In genomic region chr3:85760342-85760741, GRCh38 we compare ENCODE assay signal across 15 cellular contexts.
DNase-seq lines count a peak whose midpoint lies in the region; ATAC-seq, FAIRE-seq and TF ChIP-seq lines count a peak whose summit lies in the region.
"Had no signal": no experiment of that assay in that cellular context is flagged by ENCODE, and none has a peak within 500 bp of the region (broad histone marks: within the 10 kb centered on the region; RNA-seq: fewer than 3 reads in every experiment).

No MANE protein-coding gene starts in this region.

- FAIRE-seq in A549 (lab: Jason Lieb, UNC): no peak
- FAIRE-seq: GM12891, HTR-8/SVneo had no signal

- no peak for ATAC-seq in A549
- ATAC-seq in RWPE2 (ENCODE audit: low read depth): peak; percentile 90

- peaks cover 6% of the 10 kb centered on the region; the same call in 1 of the 3 replicates for H3K9me3 ChIP-seq in A549
- no peaks in the 10 kb centered on the region for H3K9me3 ChIP-seq in RWPE2 (ENCODE audit: severe bottlenecking)
- H3K9me3 ChIP-seq: HAP-1 had no signal

- TF ChIP-seq RAD21 in A549 (conservative IDR thresholded peaks at IDR 0.05 in 1 of 2, IDR thresholded peaks at IDR 0.05 in 1 of 2): no peak

- H3K4me3 ChIP-seq in A549: no peak overlapping the region
- no peak overlapping the region for H3K4me3 ChIP-seq in RWPE2 (ENCODE audit: severe bottlenecking)
- H3K4me3 ChIP-seq in foreskin fibroblast (ENCODE audit: low read depth in 1 of 2, low read length in 2 of 2): no peak overlapping the region
- H3K4me3 ChIP-seq: HAP-1 had no signal

- no peak for DNase-seq in A549 (ENCODE audit: low read depth in 1 of 2, low spot score in 1 of 2)
- peak; percentile 20 for DNase-seq in NCI-H226
- no peak for DNase-seq in RWPE2 (ENCODE audit: low spot score)
- DNase-seq in foreskin fibroblast: peak; percentile 2 to 16
- DNase-seq in activated CD4-positive, alpha-beta T cell treated with anti-CD3 and anti-CD28 coated beads for 48 hours: no peak
- no peak for DNase-seq in posterior cingulate gyrus
- no peak for DNase-seq in GM03348 (ENCODE audit: low spot score)
- DNase-seq: C1 segment of cervical spinal cord; Calu3; CD4-positive, alpha-beta T cell; DMS 273 treated with DMSO at 0.1 percent for 48 hours; GOT3 had no signal

- POLR2A ChIA-PET in A549 (lab: Yijun Ruan, JAX): no interaction called here

- no peak for TF ChIP-seq CTCF in A549 (IDR thresholded peaks at IDR 0.05)
- TF ChIP-seq CTCF in RWPE2 (IDR thresholded peaks at IDR 0.05; ENCODE audit: poor library complexity, severe bottlenecking): no peak
- no peak for TF ChIP-seq CTCF in foreskin fibroblast (IDR thresholded peaks at IDR 0.05; ENCODE audit: low read depth, low read length)

- TF ChIP-seq EP300 in A549 (IDR thresholded peaks at IDR 0.05): no peak

- intact Hi-C loops in posterior cingulate gyrus (cut with DNase I): no loop called here

- peaks cover 2% of the 10 kb centered on the region for H3K27me3 ChIP-seq in RWPE2 (ENCODE audit: insufficient read depth, poor library complexity, severe bottlenecking)

- H3K27ac ChIP-seq in A549: no peak overlapping the region
- no peak overlapping the region for H3K27ac ChIP-seq in RWPE2 (ENCODE audit: poor library complexity, severe bottlenecking)

- no peaks in the 10 kb centered on the region for H3K36me3 ChIP-seq in RWPE2 (ENCODE audit: low read depth)
- H3K36me3 ChIP-seq: HAP-1 had no signal

- CTCF ChIA-PET in A549 (lab: Yijun Ruan, JAX): no interaction called here

- TF ChIP-seq POLR2A in A549 (IDR thresholded peaks at IDR 0.05; ENCODE audit: low read length): no peak

- no peak overlapping the region for H3K4me2 ChIP-seq in A549

- H3K4me1 ChIP-seq in A549 (no peaks in the 10 kb centered on the region), RWPE2 (ENCODE audit: insufficient read depth, poor library complexity, severe bottlenecking) (peaks cover 15% of the 10 kb centered on the region)

- 12% methylated on average over 3 of the region's 3 CpGs for WGBS in A549 (ENCODE audit: missing lambda C conversion rate)

TF ChIP-seq in A549, 52 proteins besides CTCF, POLR2A, EP300 and RAD21:
- TF ChIP-seq PHF8 (IDR thresholded peaks at IDR 0.05; ENCODE audit: borderline replicate concordance, low read depth) (no peak), FOSL2 (IDR thresholded peaks at IDR 0.05) (no peak), FOSL2 (CRISPR knock-in tag; IDR thresholded peaks at IDR 0.05) (peak; percentile 30; the same call in 1 of the 2 replicates), SREBF2 (IDR thresholded peaks at IDR 0.05) (no peak), GATA3 (IDR thresholded peaks at IDR 0.05; ENCODE audit: borderline replicate concordance) (no peak), NPAS2 (CRISPR knock-in tag; IDR thresholded peaks at IDR 0.05; ENCODE audit: borderline replicate concordance) (no peak)

Comparison
In these comparisons a context has a peak if more than half of its experiments do, and no peak if none do; other contexts are left out.
1. DNase-seq: peak in NCI-H226 (single experiment) and foreskin fibroblast (2 of 2); none in A549 (0 of 2), RWPE2 (single experiment), activated CD4-positive, alpha-beta T cell treated with anti-CD3 and anti-CD28 coated beads for 48 hours (single experiment), posterior cingulate gyrus (0 of 10) and GM03348 (single experiment).